Comparison of ENCODE assay signal across 32 cellular contexts in genomic region chr3:8790529-8790928, GRCh38. TPM values are rescaled to one million over a fixed set of nuclear protein-coding genes. Genes with fewer than 3 reads are reported as not detected.
"Had no signal": no experiment of that assay in that cellular context is flagged by ENCODE, and none has a peak within 500 bp of the region (broad histone marks: within the 10 kb centered on the region; RNA-seq: fewer than 3 reads in every experiment).

No MANE protein-coding gene starts in this region.

- H3K27me3 ChIP-seq: stomach, suprapubic skin, testis, thyroid gland, tibial artery, tibial nerve, transverse colon, upper lobe of left lung, upper lobe of right lung, uterus, vagina had no signal

- DNase-seq: stimulated activated CD4-positive, alpha-beta T cell treated with anti-CD3 and anti-CD28 coated beads, Interleukin-2, amount 100 ng/mL, for 48 hours; stimulated activated CD4-positive, alpha-beta T cell treated with anti-CD3 and anti-CD28 coated beads, Interleukin-4, amount 100 ng/mL, for 1 hour; stimulated activated CD4-positive, alpha-beta T cell treated with anti-CD3 and anti-CD28 coated beads, Interleukin-4, amount 100 ng/mL, for 24 hours; stimulated activated CD4-positive, alpha-beta T cell treated with anti-CD3 and anti-CD28 coated beads, Interleukin-4, amount 100 ng/mL, for 4 hours; stimulated activated CD8-positive, alpha-beta memory T cell treated with anti-CD3 and anti-CD28 coated beads, Interleukin-4, amount 100 ng/mL, for 48 hours; stimulated activated naive B cell treated with anti-CD40 and anti-IgM and Interleukin-4, amounts not matched to agents 10 μg/mL and 1 μg/mL and 100 μg/mL, for 72 hours; stimulated activated naive CD4-positive, alpha-beta T cell; stimulated activated naive CD4-positive, alpha-beta T cell treated with Interleukin-2 at 50 U/mL for 16 hours; stimulated activated naive CD8-positive, alpha-beta T cell treated with anti-CD3 and anti-CD28 coated beads, Interleukin-15, amount 100 ng/mL, for 72 hours; stimulated activated naive CD8-positive, alpha-beta T cell treated with anti-CD3 and anti-CD28 coated beads, Interleukin-15, Interleukin-2, amounts not matched to agents 100 U/mL and 50 U/mL, for 24 hours; stomach; substantia nigra; testis; thyroid gland; tibial artery; transverse colon; trophoblast cell; upper lobe of left lung; upper lobe of right lung; uterus had no signal

- ATAC-seq: stimulated activated effector memory CD8-positive, alpha-beta T cell treated with anti-CD3 and anti-CD28 coated beads, Interleukin-12 subunit alpha, Interleukin-12 subunit beta, amount 100 ng/mL, for 72 hours; stimulated activated memory B cell treated with anti-CD40 and anti-IgM and Interleukin-4, amounts not matched to agents 10 μg/mL and 1 μg/mL and 100 μg/mL, for 72 hours; stimulated activated naive B cell treated with anti-CD40 and anti-IgM and Interleukin-4, amounts not matched to agents 10 μg/mL and 1 μg/mL and 100 μg/mL, for 72 hours; stimulated activated naive CD8-positive, alpha-beta T cell treated with anti-CD3 and anti-CD28 coated beads, Interleukin-15, amount 100 ng/mL, for 72 hours; stimulated activated naive CD8-positive, alpha-beta T cell treated with anti-CD3 and anti-CD28 coated beads, Interleukin-15, Interleukin-2, amounts not matched to agents 100 U/mL and 50 U/mL, for 24 hours; upper lobe of right lung had no signal

- H3K9me3 ChIP-seq: testis, thyroid gland, upper lobe of right lung, vagina had no signal

- H3K4me1 Mint-ChIP-seq: stimulated activated effector memory CD8-positive, alpha-beta T cell treated with anti-CD3 and anti-CD28 coated beads, Interleukin-12 subunit alpha, Interleukin-12 subunit beta, amount 100 ng/mL, for 72 hours; stimulated activated memory B cell treated with anti-CD40 and anti-IgM and Interleukin-4, amounts not matched to agents 10 μg/mL and 1 μg/mL and 100 μg/mL, for 72 hours; stimulated activated naive B cell treated with anti-CD40 and anti-IgM and Interleukin-4, amounts not matched to agents 10 μg/mL and 1 μg/mL and 100 μg/mL, for 72 hours; stimulated activated naive CD8-positive, alpha-beta T cell treated with anti-CD3 and anti-CD28 coated beads, Interleukin-15, amount 100 ng/mL, for 72 hours had no signal

- H3K36me3 Mint-ChIP-seq: stimulated activated effector memory CD8-positive, alpha-beta T cell treated with anti-CD3 and anti-CD28 coated beads, Interleukin-12 subunit alpha, Interleukin-12 subunit beta, amount 100 ng/mL, for 72 hours; stimulated activated memory B cell treated with anti-CD40 and anti-IgM and Interleukin-4, amounts not matched to agents 10 μg/mL and 1 μg/mL and 100 μg/mL, for 72 hours; type B pancreatic cell had no signal

- H3K4me3 Mint-ChIP-seq: stimulated activated effector memory CD8-positive, alpha-beta T cell treated with anti-CD3 and anti-CD28 coated beads, Interleukin-12 subunit alpha, Interleukin-12 subunit beta, amount 100 ng/mL, for 72 hours; stimulated activated memory B cell treated with anti-CD40 and anti-IgM and Interleukin-4, amounts not matched to agents 10 μg/mL and 1 μg/mL and 100 μg/mL, for 72 hours; stimulated activated naive B cell treated with anti-CD40 and anti-IgM and Interleukin-4, amounts not matched to agents 10 μg/mL and 1 μg/mL and 100 μg/mL, for 72 hours; stimulated activated naive CD8-positive, alpha-beta T cell treated with anti-CD3 and anti-CD28 coated beads, Interleukin-15, amount 100 ng/mL, for 72 hours; stimulated activated naive CD8-positive, alpha-beta T cell treated with anti-CD3 and anti-CD28 coated beads, Interleukin-15, Interleukin-2, amounts not matched to agents 100 ng/mL and 50 ng/mL, for 24 hours; type B pancreatic cell had no signal

- H3K4me1 ChIP-seq: stomach, suprapubic skin, testis, thyroid gland, tibial artery, tibial nerve, transverse colon, upper lobe of left lung, upper lobe of right lung, uterus, vagina had no signal

- H3K27ac ChIP-seq: stomach, suprapubic skin, testis, thoracic aorta, thyroid gland, tibial artery, tibial nerve, transverse colon, upper lobe of left lung, upper lobe of right lung, uterus, vagina had no signal

- H3K27me3 Mint-ChIP-seq: stimulated activated naive B cell treated with anti-CD40 and anti-IgM and Interleukin-4, amounts not matched to agents 10 μg/mL and 1 μg/mL and 100 μg/mL, for 72 hours; stimulated activated naive CD8-positive, alpha-beta T cell treated with anti-CD3 and anti-CD28 coated beads, Interleukin-15, amount 100 ng/mL, for 72 hours; stimulated activated naive CD8-positive, alpha-beta T cell treated with anti-CD3 and anti-CD28 coated beads, Interleukin-15, Interleukin-2, amounts not matched to agents 100 ng/mL and 50 ng/mL, for 24 hours; type B pancreatic cell had no signal

- H3K4me3 ChIP-seq: stomach, suprapubic skin, testis, thoracic aorta, thyroid gland, tibial artery, tibial nerve, transverse colon, upper lobe of left lung, upper lobe of right lung, uterus, vagina had no signal

- FAIRE-seq: urothelium cell line had no signal

- H3K27ac Mint-ChIP-seq: stimulated activated effector memory CD8-positive, alpha-beta T cell treated with anti-CD3 and anti-CD28 coated beads, Interleukin-12 subunit alpha, Interleukin-12 subunit beta, amount 100 ng/mL, for 72 hours; stimulated activated memory B cell treated with anti-CD40 and anti-IgM and Interleukin-4, amounts not matched to agents 10 μg/mL and 1 μg/mL and 100 μg/mL, for 72 hours; stimulated activated naive B cell treated with anti-CD40 and anti-IgM and Interleukin-4, amounts not matched to agents 10 μg/mL and 1 μg/mL and 100 μg/mL, for 72 hours; stimulated activated naive CD8-positive, alpha-beta T cell treated with anti-CD3 and anti-CD28 coated beads, Interleukin-15, amount 100 ng/mL, for 72 hours; stimulated activated naive CD8-positive, alpha-beta T cell treated with anti-CD3 and anti-CD28 coated beads, Interleukin-15, Interleukin-2, amounts not matched to agents 100 ng/mL and 50 ng/mL, for 24 hours; type B pancreatic cell had no signal

- H3K36me3 ChIP-seq: stomach, suprapubic skin, thoracic aorta, thyroid gland, tibial nerve, transverse colon, upper lobe of left lung, upper lobe of right lung, uterus, vagina had no signal

RNA-seq across cellular contexts. Expression of gene CAV3, which starts 56.9 kb away (rescaled TPM):
- total RNA-seq: subcutaneous adipose tissue, suprapubic skin, temporal lobe, testis, thoracic aorta, thyroid gland, transverse colon, ureter, uterus, vagina had no signal
